In genomic region chr22:29825578-29825977, GRCh38 we compare ENCODE assay signal across 22 cellular contexts. TPM values are rescaled to one million over a fixed set of nuclear protein-coding genes. Genes with fewer than 3 reads are reported as not detected.
DNase-seq lines count a peak whose midpoint lies in the region; ATAC-seq, FAIRE-seq and TF ChIP-seq lines count a peak whose summit lies in the region.
"Had no signal": no experiment of that assay in that cellular context is flagged by ENCODE, and none has a peak within 500 bp of the region (broad histone marks: within the 10 kb centered on the region; RNA-seq: fewer than 3 reads in every experiment).

No MANE protein-coding gene starts in this region.

- peak; percentile 55 for FAIRE-seq in urothelium cell line (lab: Jason Lieb, UNC)
- FAIRE-seq: A549, GM12892, GM18507, HepG2 had no signal

- H3K27ac ChIP-seq in colonic mucosa, result no peak overlapping the region
- H3K27ac ChIP-seq: 22Rv1, A549, BLaER1 had no signal

- no peak for DNase-seq in activated T-cell treated with anti-CD3 and anti-CD28 coated beads, Interleukin-2, amount 50 U/mL, for 24 hours
- DNase-seq in activated T-cell treated with anti-CD3 and anti-CD28 coated beads, Interleukin-2, amount 50 U/mL, for 4 hours, result no peak
- DNase-seq in WTC11 (ENCODE audit: low spot score), result peak; percentile 16
- no peak for DNase-seq in stimulated activated effector memory CD8-positive, alpha-beta T cell treated with anti-CD3 and anti-CD28 coated beads, Interleukin-12 subunit alpha, Interleukin-12 subunit beta, amount 100 ng/mL, for 72 hours (ENCODE audit: low spot score in 2 of 2)
- DNase-seq in urothelium cell line (ENCODE audit: low spot score), result no peak
- DNase-seq in NCI-H2171 treated with DMSO at 0.1 percent for 48 hours (lab: John Stamatoyannopoulos, UW), result no peak
- DNase-seq in stimulated activated naive CD4-positive, alpha-beta T cell treated with Interleukin-2 at 50 U/mL for 16 hours (lab: John Stamatoyannopoulos, UW), result no peak
- no peak for DNase-seq in colonic mucosa
- DNase-seq: AML-193; CD4-positive, alpha-beta memory T cell; DMS153; DMS79; GDM1; GOT3 had no signal

- CTCF ChIA-PET in WTC11 (lab: Charles Lee), result no interaction called here

- H3K27me3 ChIP-seq in colonic mucosa, result no peaks in the 10 kb centered on the region
- H3K27me3 ChIP-seq: BLaER1 had no signal

- no peaks in the 10 kb centered on the region for H3K4me1 ChIP-seq in colonic mucosa
- H3K4me1 ChIP-seq: BLaER1, HAP-1 had no signal

- H3K4me1 Mint-ChIP-seq in activated T-cell treated with anti-CD3 and anti-CD28 coated beads, Interleukin-2, amount 50 U/mL, for 24 hours (ENCODE audit: low read depth), result peaks cover 16% of the 10 kb centered on the region
- H3K4me1 Mint-ChIP-seq in activated T-cell treated with anti-CD3 and anti-CD28 coated beads, Interleukin-2, amount 50 U/mL, for 4 hours (ENCODE audit: low read depth), result no peaks in the 10 kb centered on the region
- H3K4me1 Mint-ChIP-seq in WTC11, result no peaks in the 10 kb centered on the region
- H3K4me1 Mint-ChIP-seq in stimulated activated effector memory CD8-positive, alpha-beta T cell treated with anti-CD3 and anti-CD28 coated beads, Interleukin-12 subunit alpha, Interleukin-12 subunit beta, amount 100 ng/mL, for 72 hours, result peaks cover 18% of the 10 kb centered on the region

- ATAC-seq in activated T-cell treated with anti-CD3 and anti-CD28 coated beads, Interleukin-2, amount 50 U/mL, for 4 hours, result no peak
- 0 out of 2 replicates have a peak, but pooled peaks have one; percentile 24 for ATAC-seq in WTC11
- no peak for ATAC-seq in stimulated activated effector memory CD8-positive, alpha-beta T cell treated with anti-CD3 and anti-CD28 coated beads, Interleukin-12 subunit alpha, Interleukin-12 subunit beta, amount 100 ng/mL, for 72 hours
- ATAC-seq: A549, HepG2 had no signal

- intact Hi-C loops in colonic mucosa (cut with DNase I), result no loop called here

- H3K9me3 ChIP-seq in colonic mucosa, result no peaks in the 10 kb centered on the region
- H3K9me3 ChIP-seq: A549, BLaER1, HAP-1 had no signal

- no peak overlapping the region for H3K9ac ChIP-seq in colonic mucosa (ENCODE audit: low read depth in 2 of 2, low read length in 2 of 2)
- H3K9ac ChIP-seq: BLaER1 had no signal

- peak overlapping the region; percentile 41 for H3K27ac Mint-ChIP-seq in activated T-cell treated with anti-CD3 and anti-CD28 coated beads, Interleukin-2, amount 50 U/mL, for 24 hours
- H3K27ac Mint-ChIP-seq in WTC11, result no peak overlapping the region; the same call in 1 of the 2 replicates
- H3K27ac Mint-ChIP-seq in stimulated activated effector memory CD8-positive, alpha-beta T cell treated with anti-CD3 and anti-CD28 coated beads, Interleukin-12 subunit alpha, Interleukin-12 subunit beta, amount 100 ng/mL, for 72 hours, result peak overlapping the region; percentile 63
- H3K27ac Mint-ChIP-seq: CD4-positive, alpha-beta memory T cell had no signal

- POLR2A ChIA-PET in WTC11 (lab: Charles Lee), result no interaction called here

- peaks cover 88% of the 10 kb centered on the region for H3K36me3 Mint-ChIP-seq in activated T-cell treated with anti-CD3 and anti-CD28 coated beads, Interleukin-2, amount 50 U/mL, for 24 hours (ENCODE audit: low read depth)
- H3K36me3 Mint-ChIP-seq in activated T-cell treated with anti-CD3 and anti-CD28 coated beads, Interleukin-2, amount 50 U/mL, for 4 hours (ENCODE audit: insufficient read depth), result peaks cover 47% of the 10 kb centered on the region
- H3K36me3 Mint-ChIP-seq in WTC11, result peaks cover 24% of the 10 kb centered on the region
- H3K36me3 Mint-ChIP-seq in stimulated activated effector memory CD8-positive, alpha-beta T cell treated with anti-CD3 and anti-CD28 coated beads, Interleukin-12 subunit alpha, Interleukin-12 subunit beta, amount 100 ng/mL, for 72 hours, result peaks cover 89% of the 10 kb centered on the region

- no peaks in the 10 kb centered on the region for H3K9me3 Mint-ChIP-seq in activated T-cell treated with anti-CD3 and anti-CD28 coated beads, Interleukin-2, amount 50 U/mL, for 24 hours
- H3K9me3 Mint-ChIP-seq in activated T-cell treated with anti-CD3 and anti-CD28 coated beads, Interleukin-2, amount 50 U/mL, for 4 hours, result no peaks in the 10 kb centered on the region
- no peaks in the 10 kb centered on the region for H3K9me3 Mint-ChIP-seq in WTC11
- H3K9me3 Mint-ChIP-seq in stimulated activated effector memory CD8-positive, alpha-beta T cell treated with anti-CD3 and anti-CD28 coated beads, Interleukin-12 subunit alpha, Interleukin-12 subunit beta, amount 100 ng/mL, for 72 hours, result no peaks in the 10 kb centered on the region
- H3K9me3 Mint-ChIP-seq: CD14-positive monocyte; CD4-positive, alpha-beta memory T cell had no signal

- H3K4me3 ChIP-seq in colonic mucosa, result no peak overlapping the region
- H3K4me3 ChIP-seq: A549, BLaER1, HAP-1 had no signal

- no peaks in the 10 kb centered on the region for H3K36me3 ChIP-seq in colonic mucosa

- no peak for TF ChIP-seq CTCF in WTC11 (IDR thresholded peaks at IDR 0.05)
- TF ChIP-seq CTCF in colonic mucosa (IDR thresholded peaks at IDR 0.05), result no peak

- no peaks in the 10 kb centered on the region for H3K27me3 Mint-ChIP-seq in activated T-cell treated with anti-CD3 and anti-CD28 coated beads, Interleukin-2, amount 50 U/mL, for 24 hours
- H3K27me3 Mint-ChIP-seq in activated T-cell treated with anti-CD3 and anti-CD28 coated beads, Interleukin-2, amount 50 U/mL, for 4 hours (ENCODE audit: low read depth), result no peaks in the 10 kb centered on the region
- H3K27me3 Mint-ChIP-seq in WTC11 (ENCODE audit: low read depth), result no peaks in the 10 kb centered on the region
- H3K27me3 Mint-ChIP-seq: CD4-positive, alpha-beta memory T cell had no signal

- no peak overlapping the region for H3K4me3 Mint-ChIP-seq in activated T-cell treated with anti-CD3 and anti-CD28 coated beads, Interleukin-2, amount 50 U/mL, for 24 hours
- no peak overlapping the region for H3K4me3 Mint-ChIP-seq in activated T-cell treated with anti-CD3 and anti-CD28 coated beads, Interleukin-2, amount 50 U/mL, for 4 hours
- H3K4me3 Mint-ChIP-seq in WTC11, result no peak overlapping the region
- H3K4me3 Mint-ChIP-seq in stimulated activated effector memory CD8-positive, alpha-beta T cell treated with anti-CD3 and anti-CD28 coated beads, Interleukin-12 subunit alpha, Interleukin-12 subunit beta, amount 100 ng/mL, for 72 hours, result no peak overlapping the region
- H3K4me3 Mint-ChIP-seq: CD14-positive monocyte; CD4-positive, alpha-beta memory T cell had no signal

TF ChIP-seq in WTC11, 78 proteins besides CTCF, POLR2A, EP300 and RAD21:
- TF ChIP-seq FOXJ3 (CRISPR knock-in tag; IDR thresholded peaks at IDR 0.05; ENCODE audit: borderline replicate concordance) (no peak), E2F5 (CRISPR knock-in tag; IDR thresholded peaks at IDR 0.05) (no peak), IRF1 (CRISPR knock-in tag; IDR thresholded peaks at IDR 0.05) (no peak), HMGXB4 (CRISPR knock-in tag; IDR thresholded peaks at IDR 0.05) (no peak)

RNA-seq across cellular contexts. Expression of gene ASCC2, which starts 12.5 kb away (rescaled TPM):
- total RNA-seq in activated T-cell treated with anti-CD3 and anti-CD28 coated beads, Interleukin-2, amount 50 U/mL, for 4 hours, result 10 to 100 TPM; 83.5 to 95.7 (median 84.9) TPM
- total RNA-seq in WTC11 (2021) (42.2 to 43.9 TPM (median 43.6 TPM) in 3 replicates), colonic mucosa (10 to 100 TPM; 52.8 to 77.0 TPM)

RNA-seq across cellular contexts. Expression of gene MTMR3, which starts 57.4 kb away (rescaled TPM):
- 10 to 100 TPM; 15.2 to 19.8 (median 15.8) TPM for total RNA-seq in activated T-cell treated with anti-CD3 and anti-CD28 coated beads, Interleukin-2, amount 50 U/mL, for 4 hours
- total RNA-seq in WTC11 (2021), result 17.0 to 19.5 TPM (median 19.2 TPM) in 3 replicates
- total RNA-seq in colonic mucosa, result 10 to 100 TPM; 35.9 to 49.4 TPM

RNA-seq across cellular contexts. Expression of gene UQCR10, which starts 58.4 kb away (rescaled TPM):
- total RNA-seq in activated T-cell treated with anti-CD3 and anti-CD28 coated beads, Interleukin-2, amount 50 U/mL, for 4 hours, result 100 to 1,000 TPM in 1 of 3 donors, 10 to 100 TPM in 2; 90.9 to 103 (median 91.1) TPM
- total RNA-seq in WTC11 (2021) (119 to 140 TPM (median 131 TPM) in 3 replicates), colonic mucosa (100 to 1,000 TPM; 171 to 217 TPM)

RNA-seq across cellular contexts. Expression of gene ZMAT5, which starts 58.8 kb away (rescaled TPM):
- total RNA-seq in activated T-cell treated with anti-CD3 and anti-CD28 coated beads, Interleukin-2, amount 50 U/mL, for 4 hours, result 10 to 100 TPM; 23.9 to 27.8 (median 26.5) TPM
- total RNA-seq in WTC11 (2021) (13.4 to 17.3 TPM (median 17.2 TPM) in 3 replicates), colonic mucosa (10 to 100 TPM; 11.9 to 14.3 TPM)
